In the genomic region with DNA sequence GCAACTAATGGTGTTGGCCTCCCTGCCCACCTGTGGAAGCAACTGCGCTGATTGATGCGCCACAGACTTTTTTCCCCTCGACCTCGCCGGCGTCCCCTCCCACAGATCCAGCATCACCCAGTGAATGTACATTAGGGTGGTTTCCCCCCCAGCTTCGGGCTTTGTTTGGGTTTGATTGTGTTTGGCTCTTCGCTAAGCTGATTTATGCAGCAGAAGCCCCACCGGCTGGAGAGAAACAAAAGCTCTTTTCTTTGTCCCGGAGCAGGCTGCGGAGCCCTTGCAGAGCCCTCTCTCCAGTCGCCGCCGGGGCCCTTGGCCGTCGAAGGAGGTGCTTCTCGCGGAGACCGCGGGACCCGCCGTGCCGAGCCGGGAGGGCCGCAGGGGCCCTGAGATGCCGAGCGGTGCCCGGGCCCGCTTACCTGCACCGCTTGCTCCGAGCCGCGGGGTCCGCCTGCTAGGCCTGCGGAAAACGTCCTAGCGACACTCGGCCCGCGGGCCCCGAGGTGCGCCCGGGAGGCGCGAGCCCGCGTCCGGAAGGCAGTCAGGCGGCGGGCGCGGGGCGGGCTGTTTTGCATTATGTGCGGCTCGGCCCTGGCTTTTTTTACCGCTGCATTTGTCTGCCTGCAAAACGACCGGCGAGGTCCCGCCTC, we compare ENCODE assay signal across 1 cellular context.
TF ChIP-seq lines count a peak whose summit lies in the region.

No MANE protein-coding gene starts in this region.

TF ChIP-seq in GM12878, 131 proteins besides CTCF, POLR2A, EP300 and RAD21 (continued from another document):
- TF ChIP-seq RBBP5 (conservative IDR thresholded peaks at IDR 0.05) = no peak
- no peak for TF ChIP-seq SPI1 (IDR thresholded peaks at IDR 0.05; ENCODE audit: borderline replicate concordance, insufficient read depth, low read depth, low read length)
- no peak for TF ChIP-seq IRF4 (IDR thresholded peaks at IDR 0.05; ENCODE audit: low read depth, low read length)
- no peak for TF ChIP-seq SRF (IDR thresholded peaks at IDR 0.05; ENCODE audit: low read depth in 2 of 2, low read length in 2 of 2)
- 0 out of 2 replicates have a peak, but pooled peaks have one; percentile 46 for TF ChIP-seq ZNF687 (IDR thresholded peaks at IDR 0.05)
- TF ChIP-seq CBFB (IDR thresholded peaks at IDR 0.05; ENCODE audit: low read depth) = no peak
- peak; percentile 83 for TF ChIP-seq LARP7 (IDR thresholded peaks at IDR 0.05)
- TF ChIP-seq POLR2AphosphoS2 (IDR thresholded peaks at IDR 0.05; ENCODE audit: low read depth, low read length) = no peak; the same call in 1 of the 2 replicates
- no peak for TF ChIP-seq TCF3 (IDR thresholded peaks at IDR 0.05; ENCODE audit: borderline replicate concordance, insufficient read depth, low read depth, low read length)
- no peak for TF ChIP-seq ESRRA (IDR thresholded peaks at IDR 0.05; ENCODE audit: low read length)
- TF ChIP-seq CHD1 (IDR thresholded peaks at IDR 0.05; ENCODE audit: low read depth, low read length) = no peak
- TF ChIP-seq ASH2L (IDR thresholded peaks at IDR 0.05; ENCODE audit: borderline replicate concordance, low read depth) = no peak
- TF ChIP-seq CBX5 (IDR thresholded peaks at IDR 0.05; ENCODE audit: low read depth) = no peak
- TF ChIP-seq CHD4 (IDR thresholded peaks at IDR 0.05) = no peak
- no peak for TF ChIP-seq FOS (IDR thresholded peaks at IDR 0.05; ENCODE audit: borderline replicate concordance, extremely low read depth, insufficient read length)
- TF ChIP-seq MYC (IDR thresholded peaks at IDR 0.05; ENCODE audit: insufficient read depth, insufficient read length, insufficient replicate concordance, low read length, severe bottlenecking) = no peak
- TF ChIP-seq EED (IDR thresholded peaks at IDR 0.05; ENCODE audit: low read depth) = no peak
- TF ChIP-seq HSF1 (IDR thresholded peaks at IDR 0.05; ENCODE audit: low read depth, low read length) = no peak
- no peak for TF ChIP-seq FOXM1 (IDR thresholded peaks at IDR 0.05; ENCODE audit: low read depth, low read length)
- no peak for TF ChIP-seq NFXL1 (IDR thresholded peaks at IDR 0.05; ENCODE audit: borderline replicate concordance)
- TF ChIP-seq FOXK2 (IDR thresholded peaks at IDR 0.05) = no peak
- TF ChIP-seq, protein P1, sequence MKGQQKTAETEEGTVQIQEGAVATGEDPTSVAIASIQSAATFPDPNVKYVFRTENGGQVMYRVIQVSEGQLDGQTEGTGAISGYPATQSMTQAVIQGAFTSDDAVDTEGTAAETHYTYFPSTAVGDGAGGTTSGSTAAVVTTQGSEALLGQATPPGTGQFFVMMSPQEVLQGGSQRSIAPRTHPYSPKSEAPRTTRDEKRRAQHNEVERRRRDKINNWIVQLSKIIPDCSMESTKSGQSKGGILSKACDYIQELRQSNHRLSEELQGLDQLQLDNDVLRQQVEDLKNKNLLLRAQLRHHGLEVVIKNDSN (IDR thresholded peaks at IDR 0.05; ENCODE audit: borderline replicate concordance, extremely low read length, insufficient read depth, low read depth, low read length) = no peak
- no peak for TF ChIP-seq TARDBP (IDR thresholded peaks at IDR 0.05; ENCODE audit: borderline replicate concordance)
- no peak for TF ChIP-seq MYB (IDR thresholded peaks at IDR 0.05; ENCODE audit: borderline replicate concordance, low read depth, low read length)
- no peak for TF ChIP-seq NR2F1 (conservative IDR thresholded peaks at IDR 0.05)
- TF ChIP-seq, protein P2, sequence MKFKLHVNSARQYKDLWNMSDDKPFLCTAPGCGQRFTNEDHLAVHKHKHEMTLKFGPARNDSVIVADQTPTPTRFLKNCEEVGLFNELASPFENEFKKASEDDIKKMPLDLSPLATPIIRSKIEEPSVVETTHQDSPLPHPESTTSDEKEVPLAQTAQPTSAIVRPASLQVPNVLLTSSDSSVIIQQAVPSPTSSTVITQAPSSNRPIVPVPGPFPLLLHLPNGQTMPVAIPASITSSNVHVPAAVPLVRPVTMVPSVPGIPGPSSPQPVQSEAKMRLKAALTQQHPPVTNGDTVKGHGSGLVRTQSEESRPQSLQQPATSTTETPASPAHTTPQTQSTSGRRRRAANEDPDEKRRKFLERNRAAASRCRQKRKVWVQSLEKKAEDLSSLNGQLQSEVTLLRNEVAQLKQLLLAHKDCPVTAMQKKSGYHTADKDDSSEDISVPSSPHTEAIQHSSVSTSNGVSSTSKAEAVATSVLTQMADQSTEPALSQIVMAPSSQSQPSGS (IDR thresholded peaks at IDR 0.05; ENCODE audit: low read length) = no peak
- TF ChIP-seq, protein P3, sequence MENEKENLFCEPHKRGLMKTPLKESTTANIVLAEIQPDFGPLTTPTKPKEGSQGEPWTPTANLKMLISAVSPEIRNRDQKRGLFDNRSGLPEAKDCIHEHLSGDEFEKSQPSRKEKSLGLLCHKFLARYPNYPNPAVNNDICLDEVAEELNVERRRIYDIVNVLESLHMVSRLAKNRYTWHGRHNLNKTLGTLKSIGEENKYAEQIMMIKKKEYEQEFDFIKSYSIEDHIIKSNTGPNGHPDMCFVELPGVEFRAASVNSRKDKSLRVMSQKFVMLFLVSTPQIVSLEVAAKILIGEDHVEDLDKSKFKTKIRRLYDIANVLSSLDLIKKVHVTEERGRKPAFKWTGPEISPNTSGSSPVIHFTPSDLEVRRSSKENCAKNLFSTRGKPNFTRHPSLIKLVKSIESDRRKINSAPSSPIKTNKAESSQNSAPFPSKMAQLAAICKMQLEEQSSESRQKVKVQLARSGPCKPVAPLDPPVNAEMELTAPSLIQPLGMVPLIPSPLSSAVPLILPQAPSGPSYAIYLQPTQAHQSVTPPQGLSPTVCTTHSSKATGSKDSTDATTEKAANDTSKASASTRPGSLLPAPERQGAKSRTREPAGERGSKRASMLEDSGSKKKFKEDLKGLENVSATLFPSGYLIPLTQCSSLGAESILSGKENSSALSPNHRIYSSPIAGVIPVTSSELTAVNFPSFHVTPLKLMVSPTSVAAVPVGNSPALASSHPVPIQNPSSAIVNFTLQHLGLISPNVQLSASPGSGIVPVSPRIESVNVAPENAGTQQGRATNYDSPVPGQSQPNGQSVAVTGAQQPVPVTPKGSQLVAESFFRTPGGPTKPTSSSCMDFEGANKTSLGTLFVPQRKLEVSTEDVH (IDR thresholded peaks at IDR 0.05; ENCODE audit: low read depth, partially characterized antibody) = no peak
- peak; percentile 14; the same call in 1 of the 2 replicates for TF ChIP-seq POLR2AphosphoS5 (IDR thresholded peaks at IDR 0.05; ENCODE audit: low read length)
- no peak for TF ChIP-seq MEF2B (IDR thresholded peaks at IDR 0.05; ENCODE audit: partially characterized antibody, poor library complexity, severe bottlenecking)
- TF ChIP-seq ZZZ3 (IDR thresholded peaks at IDR 0.05; ENCODE audit: control insufficient read depth, insufficient read length, low read depth) = no peak
- no peak for TF ChIP-seq ETV6 (conservative IDR thresholded peaks at IDR 0.05 in 1 of 2, IDR thresholded peaks at IDR 0.05 in 1 of 2; ENCODE audit: borderline replicate concordance in 1 of 2, low read depth in 1 of 2)
- peak; percentile 49; the same call in 1 of the 3 replicates for TF ChIP-seq POU2F2 (IDR thresholded peaks at IDR 0.05; ENCODE audit: borderline replicate concordance, low read depth, low read length)
- TF ChIP-seq BCL11A (IDR thresholded peaks at IDR 0.05; ENCODE audit: low read depth, low read length) = no peak
- no peak for TF ChIP-seq ZNF207 (IDR thresholded peaks at IDR 0.05; ENCODE audit: borderline replicate concordance)
- TF ChIP-seq IKZF2 (IDR thresholded peaks at IDR 0.05) = no peak
- no peak for TF ChIP-seq CHD2 (IDR thresholded peaks at IDR 0.05; ENCODE audit: borderline replicate concordance, low read depth, low read length)
- TF ChIP-seq ZNF274 (IDR thresholded peaks at IDR 0.05; ENCODE audit: insufficient read depth, insufficient read length) = no peak
- peak; percentile 54; the same call in 1 of the 2 replicates for TF ChIP-seq BACH1 (IDR thresholded peaks at IDR 0.05; ENCODE audit: borderline replicate concordance)
- 0 out of 2 replicates have a peak, but pooled peaks have one; percentile 38 for TF ChIP-seq TAF1 (IDR thresholded peaks at IDR 0.05; ENCODE audit: borderline replicate concordance, low read depth, low read length)
- TF ChIP-seq CBX3 (IDR thresholded peaks at IDR 0.05; ENCODE audit: borderline replicate concordance, low read depth) = no peak
- TF ChIP-seq DPF2 (IDR thresholded peaks at IDR 0.05) = peak; percentile 46; the same call in 1 of the 2 replicates
- TF ChIP-seq NR2C1 (IDR thresholded peaks at IDR 0.05) = no peak
- 0 out of 2 replicates have a peak, but pooled peaks have one; percentile 46 for TF ChIP-seq BCLAF1 (IDR thresholded peaks at IDR 0.05)
- TF ChIP-seq SIN3A (IDR thresholded peaks at IDR 0.05; ENCODE audit: low read depth, low read length) = no peak
